ENCODE assay signal across 12 cellular contexts in the genomic region with DNA sequence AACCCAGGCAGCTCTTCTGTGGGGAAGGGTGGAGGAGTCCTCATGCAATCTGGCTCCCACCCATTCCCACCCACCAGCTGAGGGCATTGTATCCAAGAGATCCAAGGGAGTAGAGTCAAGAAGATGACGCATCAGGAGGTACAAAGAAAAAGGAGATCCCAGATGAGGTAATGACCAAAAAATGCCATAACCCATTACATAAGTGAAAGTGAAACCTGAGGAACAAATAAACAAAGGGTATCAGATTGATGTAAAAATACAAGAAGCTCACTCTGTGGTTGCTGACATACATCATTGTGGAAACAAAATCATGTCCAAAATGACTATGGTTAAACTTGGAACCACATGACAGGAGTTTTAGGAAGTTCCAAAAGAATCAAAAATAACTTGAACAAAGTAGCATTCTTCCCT. TPM values are rescaled to one million over a fixed set of nuclear protein-coding genes. Genes with fewer than 3 reads are reported as not detected.
DNase-seq lines count a peak whose midpoint lies in the region; ATAC-seq and TF ChIP-seq lines count a peak whose summit lies in the region.
"Had no signal": no experiment of that assay in that cellular context is flagged by ENCODE, and none has a peak within 500 bp of the region (broad histone marks: within the 10 kb centered on the region; RNA-seq: fewer than 3 reads in every experiment).

No MANE protein-coding gene starts in this region.

- H3K9me3 ChIP-seq in mammary epithelial cell (replicated peaks; ENCODE audit: insufficient read depth, low read length), result no peaks in the 10 kb centered on the region
- H3K9me3 ChIP-seq in heart right ventricle, result peaks cover 0 to 32% (median 18%) of the 10 kb centered on the region in 11 donors
- H3K9me3 ChIP-seq: body of pancreas had no signal

- CTCF ChIA-PET in mammary epithelial cell (lab: Charles Lee; ENCODE audit: low non-redundant PET), result no interaction called here

- no peaks in the 10 kb centered on the region for H3K27me3 ChIP-seq in mammary epithelial cell (ENCODE audit: insufficient read depth, low read length)
- H3K27me3 ChIP-seq in heart right ventricle, result no peaks in the 10 kb centered on the region
- H3K27me3 ChIP-seq: body of pancreas, esophagus muscularis mucosa had no signal

- no peaks in the 10 kb centered on the region for H3K36me3 ChIP-seq in mammary epithelial cell (ENCODE audit: insufficient read depth, low read length)
- peaks cover 0 to 19% (median 0%) of the 10 kb centered on the region in 9 donors for H3K36me3 ChIP-seq in heart right ventricle

- intact Hi-C loops in mammary epithelial cell (cut with micrococcal nuclease), result no loop called here
- intact Hi-C loops in heart right ventricle (cut with DNase I), result no loop called here

- dilution Hi-C loops in mammary epithelial cell (cut with HindIII; ENCODE audit: low sequenced_read_pairs), result no loop called here

- no peak for TF ChIP-seq CTCF in mammary epithelial cell (conservative IDR thresholded peaks at IDR 0.05 in 1 of 2, IDR thresholded peaks at IDR 0.05 in 1 of 2; ENCODE audit: extremely low read depth in 1 of 2, insufficient read depth in 1 of 2, low read depth in 1 of 2, low read length in 2 of 2)
- TF ChIP-seq CTCF in heart right ventricle (IDR thresholded peaks at IDR 0.05), result no peak

- no peak overlapping the region for H3K27ac ChIP-seq in mammary epithelial cell (ENCODE audit: insufficient read depth, low read depth, low read length)
- H3K27ac ChIP-seq in heart right ventricle, result no peak overlapping the region
- H3K27ac ChIP-seq: body of pancreas, esophagus muscularis mucosa had no signal

- no peaks in the 10 kb centered on the region for H3K4me1 ChIP-seq in mammary epithelial cell (ENCODE audit: insufficient read depth, low read length)
- peaks cover 0 to under 1% (median 0%) of the 10 kb centered on the region in 9 donors for H3K4me1 ChIP-seq in heart right ventricle
- H3K4me1 ChIP-seq: body of pancreas had no signal

- H4K20me1 ChIP-seq in mammary epithelial cell (ENCODE audit: insufficient read depth, low read length), result no peaks in the 10 kb centered on the region

- BruUV-seq in mammary epithelial cell (replicated peaks; lab: Mats Ljungman, UMichigan), result no TSS peak

- no peaks in the 10 kb centered on the region for H3K79me2 ChIP-seq in mammary epithelial cell (ENCODE audit: insufficient read depth, low read length)

- peak; percentile 59 for DNase-seq in GM04503 (ENCODE audit: low read depth)
- DNase-seq in OCI-M1 (lab: John Stamatoyannopoulos, UW), result peak; percentile 71
- peak; percentile 77 for DNase-seq in mammary epithelial cell
- DNase-seq in non-pigmented ciliary epithelial cell (ENCODE audit: low read depth), result peak; percentile 96
- DNase-seq in heart right ventricle, result no peak
- DNase-seq in midbrain (lab: John Stamatoyannopoulos, UW), result no peak
- DNase-seq: body of pancreas, left ventricle myocardium superior, NCI-H1930 had no signal

- no peak for ATAC-seq in HG03175 (IDR thresholded peaks at IDR 0.05; ENCODE audit: unreplicated experiment)
- ATAC-seq in heart right ventricle, result no peak
- no peak for ATAC-seq in HG02798 (IDR thresholded peaks at IDR 0.05; ENCODE audit: poor library complexity, unreplicated experiment)
- ATAC-seq: body of pancreas, left ventricle myocardium superior had no signal

- in situ Hi-C loops in mammary epithelial cell (cut with MboI; ENCODE audit: low sequenced_read_pairs in 2 of 2), result no loop called here

- no peak overlapping the region for H3K9ac ChIP-seq in mammary epithelial cell (ENCODE audit: insufficient read depth, low read length)

- H3K4me3 ChIP-seq in mammary epithelial cell (replicated peaks in 1 of 3; ENCODE audit: insufficient read depth in 1 of 3, low read depth in 2 of 3, low read length in 3 of 3), result no peak overlapping the region
- H3K4me3 ChIP-seq in heart right ventricle, result no peak overlapping the region
- H3K4me3 ChIP-seq: body of pancreas, esophagus muscularis mucosa had no signal

- no peak overlapping the region for H2AFZ ChIP-seq in mammary epithelial cell (ENCODE audit: low read depth, low read length)

- WGBS in mammary epithelial cell (ENCODE audit: low coverage, missing lambda C conversion rate), result 80% methylated on average over 1 of the region's 1 CpG
- 86% methylated on average over 1 of the region's 1 CpG for WGBS in heart right ventricle, 2 donors

- H3K4me2 ChIP-seq in mammary epithelial cell (ENCODE audit: insufficient read depth, low read depth, low read length), result no peak overlapping the region

RNA-seq across cellular contexts. Expression of a gene that starts 42.5 kb away (rescaled TPM):
- total RNA-seq in mammary epithelial cell (100 to 1,000 TPM in 1 of 2 donors, 10 to 100 TPM in 1; 59.7 to 164 TPM), heart right ventricle (1,000 to 10,000 TPM in 1 of 10 donors, 100 to 1,000 TPM in 1, 10 to 100 TPM in 8; 28.3 to 1,074 (median 62.8) TPM)
- polyA plus RNA-seq in mammary epithelial cell (83.8 TPM), heart right ventricle (100 to 1,000 TPM in 1 of 2 donors, 10 to 100 TPM in 1; 27.4 to 157 TPM)
- polyA minus RNA-seq in mammary epithelial cell, result 130 TPM

Comparison
In these comparisons a context has a peak if more than half of its experiments do, and no peak if none do; other contexts are left out.
1. DNase-seq: peak in GM04503 (single experiment), OCI-M1 (single experiment), mammary epithelial cell (single experiment) and non-pigmented ciliary epithelial cell (single experiment); none in heart right ventricle (0 of 2) and midbrain (single experiment).